Comparison of ENCODE assay signal across 1 cellular context in genomic region chr17:3635474-3636153, GRCh38.
TF ChIP-seq lines count a peak whose summit lies in the region.

No MANE protein-coding gene starts in this region.

TF ChIP-seq in IMR-90, 13 proteins besides CTCF, POLR2A, EP300 and RAD21:
- no peak for TF ChIP-seq RFX5 (IDR thresholded peaks at IDR 0.05; ENCODE audit: low read depth, low read length)
- no peak for TF ChIP-seq USF2 (IDR thresholded peaks at IDR 0.05; ENCODE audit: low read depth, low read length)
- no peak for TF ChIP-seq FOS (IDR thresholded peaks at IDR 0.05; ENCODE audit: low read depth, low read length)
- no peak for TF ChIP-seq MXI1 (IDR thresholded peaks at IDR 0.05; ENCODE audit: borderline replicate concordance, low read depth, low read length)
- no peak for TF ChIP-seq RCOR1 (IDR thresholded peaks at IDR 0.05; ENCODE audit: insufficient replicate concordance, low read length)
- no peak for TF ChIP-seq MAFK (IDR thresholded peaks at IDR 0.05; ENCODE audit: low read depth, low read length)
- TF ChIP-seq CHD1 (IDR thresholded peaks at IDR 0.05; ENCODE audit: low read depth, low read length): no peak
- no peak for TF ChIP-seq BHLHE40 (IDR thresholded peaks at IDR 0.05; ENCODE audit: low read depth, low read length)
- no peak for TF ChIP-seq SMC3 (IDR thresholded peaks at IDR 0.05; ENCODE audit: low read depth, low read length)
- no peak for TF ChIP-seq MAZ (IDR thresholded peaks at IDR 0.05; ENCODE audit: borderline replicate concordance, low read depth, low read length)
- TF ChIP-seq NFE2L2 (IDR thresholded peaks at IDR 0.05; ENCODE audit: low read depth, low read length): no peak
- TF ChIP-seq ELK1 (IDR thresholded peaks at IDR 0.05; ENCODE audit: borderline replicate concordance, low read depth, low read length): no peak
- no peak for TF ChIP-seq CEBPB (IDR thresholded peaks at IDR 0.05; ENCODE audit: low read depth, low read length)
